In the genomic region with DNA sequence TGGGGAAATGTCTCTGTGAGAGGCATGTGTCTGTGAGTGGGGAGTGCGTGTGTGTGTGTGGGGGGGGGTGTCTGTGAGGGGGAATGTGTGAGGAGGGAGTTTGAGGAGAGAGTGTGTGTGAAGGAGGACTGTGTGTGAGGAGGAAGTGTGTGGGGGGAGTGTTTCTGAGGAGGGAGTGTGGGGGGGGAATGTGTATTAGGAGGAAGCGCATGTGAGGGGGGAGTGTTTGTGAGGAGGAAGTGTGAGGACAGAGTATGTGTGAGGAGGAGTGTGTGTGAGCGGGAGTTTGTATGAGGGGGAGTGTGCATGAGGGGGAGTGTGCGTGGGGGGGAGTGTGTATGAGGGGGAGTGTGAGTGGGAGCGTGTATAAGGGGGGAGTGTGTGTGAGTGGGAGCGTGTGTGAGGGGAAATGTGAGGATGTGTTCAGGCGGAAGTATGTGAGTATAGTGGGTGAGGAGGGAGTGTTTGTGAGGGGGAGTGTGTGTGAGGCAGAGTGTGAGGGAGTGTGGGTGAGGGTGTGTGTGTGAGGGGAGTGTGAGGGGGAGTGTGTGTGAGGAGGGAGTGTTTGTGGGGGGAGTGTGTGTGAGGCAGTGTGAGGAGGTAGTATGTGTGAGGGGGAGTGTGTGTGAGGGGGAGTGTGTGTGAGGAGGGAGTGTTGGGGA, we compare ENCODE assay signal across 1 cellular context.
TF ChIP-seq lines count a peak whose summit lies in the region.

No MANE protein-coding gene starts in this region.

TF ChIP-seq in A549, 52 proteins besides CTCF, POLR2A, EP300 and RAD21:
- no peak for TF ChIP-seq MAFK (IDR thresholded peaks at IDR 0.05; ENCODE audit: partially characterized antibody)
- TF ChIP-seq FOXS1 (CRISPR knock-in tag; IDR thresholded peaks at IDR 0.05): no peak
- no peak for TF ChIP-seq PHF8 (IDR thresholded peaks at IDR 0.05; ENCODE audit: borderline replicate concordance, low read depth)
- TF ChIP-seq TFCP2L1 (CRISPR knock-in tag; IDR thresholded peaks at IDR 0.05): no peak
- TF ChIP-seq, protein P1, sequence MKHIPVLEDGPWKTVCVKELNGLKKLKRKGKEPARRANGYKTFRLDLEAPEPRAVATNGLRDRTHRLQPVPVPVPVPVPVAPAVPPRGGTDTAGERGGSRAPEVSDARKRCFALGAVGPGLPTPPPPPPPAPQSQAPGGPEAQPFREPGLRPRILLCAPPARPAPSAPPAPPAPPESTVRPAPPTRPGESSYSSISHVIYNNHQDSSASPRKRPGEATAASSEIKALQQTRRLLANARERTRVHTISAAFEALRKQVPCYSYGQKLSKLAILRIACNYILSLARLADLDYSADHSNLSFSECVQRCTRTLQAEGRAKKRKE (CRISPR knock-in tag; IDR thresholded peaks at IDR 0.05; ENCODE audit: low read depth): no peak
- TF ChIP-seq, protein P2, sequence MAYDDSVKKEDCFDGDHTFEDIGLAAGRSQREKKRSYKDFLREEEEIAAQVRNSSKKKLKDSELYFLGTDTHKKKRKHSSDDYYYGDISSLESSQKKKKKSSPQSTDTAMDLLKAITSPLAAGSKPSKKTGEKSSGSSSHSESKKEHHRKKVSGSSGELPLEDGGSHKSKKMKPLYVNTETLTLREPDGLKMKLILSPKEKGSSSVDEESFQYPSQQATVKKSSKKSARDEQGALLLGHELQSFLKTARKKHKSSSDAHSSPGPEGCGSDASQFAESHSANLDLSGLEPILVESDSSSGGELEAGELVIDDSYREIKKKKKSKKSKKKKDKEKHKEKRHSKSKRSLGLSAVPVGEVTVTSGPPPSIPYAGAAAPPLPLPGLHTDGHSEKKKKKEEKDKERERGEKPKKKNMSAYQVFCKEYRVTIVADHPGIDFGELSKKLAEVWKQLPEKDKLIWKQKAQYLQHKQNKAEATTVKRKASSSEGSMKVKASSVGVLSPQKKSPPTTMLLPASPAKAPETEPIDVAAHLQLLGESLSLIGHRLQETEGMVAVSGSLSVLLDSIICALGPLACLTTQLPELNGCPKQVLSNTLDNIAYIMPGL (CRISPR knock-in tag; IDR thresholded peaks at IDR 0.05; ENCODE audit: borderline replicate concordance): no peak
- TF ChIP-seq, protein P3, sequence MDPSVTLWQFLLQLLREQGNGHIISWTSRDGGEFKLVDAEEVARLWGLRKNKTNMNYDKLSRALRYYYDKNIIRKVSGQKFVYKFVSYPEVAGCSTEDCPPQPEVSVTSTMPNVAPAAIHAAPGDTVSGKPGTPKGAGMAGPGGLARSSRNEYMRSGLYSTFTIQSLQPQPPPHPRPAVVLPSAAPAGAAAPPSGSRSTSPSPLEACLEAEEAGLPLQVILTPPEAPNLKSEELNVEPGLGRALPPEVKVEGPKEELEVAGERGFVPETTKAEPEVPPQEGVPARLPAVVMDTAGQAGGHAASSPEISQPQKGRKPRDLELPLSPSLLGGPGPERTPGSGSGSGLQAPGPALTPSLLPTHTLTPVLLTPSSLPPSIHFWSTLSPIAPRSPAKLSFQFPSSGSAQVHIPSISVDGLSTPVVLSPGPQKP (IDR thresholded peaks at IDR 0.05; ENCODE audit: low read depth, low read length): no peak
- TF ChIP-seq ZNF302 (CRISPR knock-in tag; IDR thresholded peaks at IDR 0.05): no peak
- no peak for TF ChIP-seq HOXB5 (CRISPR knock-in tag; IDR thresholded peaks at IDR 0.05)
- TF ChIP-seq CHD4 (IDR thresholded peaks at IDR 0.05; ENCODE audit: borderline replicate concordance): no peak
- no peak for TF ChIP-seq NFE2L2 (conservative IDR thresholded peaks at IDR 0.05; ENCODE audit: low read length)
- TF ChIP-seq RNF2 (IDR thresholded peaks at IDR 0.05; ENCODE audit: borderline replicate concordance, low read depth): no peak
- TF ChIP-seq GATA3 (IDR thresholded peaks at IDR 0.05; ENCODE audit: borderline replicate concordance): no peak
- no peak for TF ChIP-seq HOXA7 (CRISPR knock-in tag; IDR thresholded peaks at IDR 0.05)
- TF ChIP-seq, protein P4, sequence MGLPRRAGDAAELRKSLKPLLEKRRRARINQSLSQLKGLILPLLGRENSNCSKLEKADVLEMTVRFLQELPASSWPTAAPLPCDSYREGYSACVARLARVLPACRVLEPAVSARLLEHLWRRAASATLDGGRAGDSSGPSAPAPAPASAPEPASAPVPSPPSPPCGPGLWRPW (IDR thresholded peaks at IDR 0.05): no peak
- TF ChIP-seq BHLHE40 (IDR thresholded peaks at IDR 0.05; ENCODE audit: low read depth, low read length): no peak
- no peak for TF ChIP-seq ZC3H11A (IDR thresholded peaks at IDR 0.05)
- TF ChIP-seq, protein P5, sequence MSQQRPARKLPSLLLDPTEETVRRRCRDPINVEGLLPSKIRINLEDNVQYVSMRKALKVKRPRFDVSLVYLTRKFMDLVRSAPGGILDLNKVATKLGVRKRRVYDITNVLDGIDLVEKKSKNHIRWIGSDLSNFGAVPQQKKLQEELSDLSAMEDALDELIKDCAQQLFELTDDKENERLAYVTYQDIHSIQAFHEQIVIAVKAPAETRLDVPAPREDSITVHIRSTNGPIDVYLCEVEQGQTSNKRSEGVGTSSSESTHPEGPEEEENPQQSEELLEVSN (IDR thresholded peaks at IDR 0.05; ENCODE audit: borderline replicate concordance, low read depth): no peak
- TF ChIP-seq NR3C1 (IDR thresholded peaks at IDR 0.05): no peak
- TF ChIP-seq KDM5A (IDR thresholded peaks at IDR 0.05): no peak
